ENCODE assay signal across 1 cellular context in the genomic region with DNA sequence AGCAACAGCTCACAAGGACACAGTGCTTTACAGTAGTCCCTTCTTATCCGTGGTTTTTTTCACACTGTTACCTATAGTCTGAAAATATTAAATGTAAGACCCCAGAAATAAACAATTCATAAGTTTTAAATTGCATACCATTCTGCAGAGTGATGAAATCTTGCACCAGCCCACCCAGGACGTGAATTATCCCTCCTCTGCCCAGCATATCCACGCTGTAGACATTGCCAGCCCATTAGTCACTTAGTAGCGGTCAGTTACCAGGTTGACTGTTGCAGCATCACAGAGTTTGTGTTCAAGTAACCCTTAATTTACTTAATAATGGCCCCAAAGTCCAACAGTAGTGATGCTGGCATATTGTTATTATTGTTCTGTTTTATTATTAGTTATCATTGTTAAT.
TF ChIP-seq lines count a peak whose summit lies in the region.

No MANE protein-coding gene starts in this region.

TF ChIP-seq in K562, 482 proteins besides CTCF, POLR2A, EP300 and RAD21 (continued from another document):
- TF ChIP-seq, protein P1, sequence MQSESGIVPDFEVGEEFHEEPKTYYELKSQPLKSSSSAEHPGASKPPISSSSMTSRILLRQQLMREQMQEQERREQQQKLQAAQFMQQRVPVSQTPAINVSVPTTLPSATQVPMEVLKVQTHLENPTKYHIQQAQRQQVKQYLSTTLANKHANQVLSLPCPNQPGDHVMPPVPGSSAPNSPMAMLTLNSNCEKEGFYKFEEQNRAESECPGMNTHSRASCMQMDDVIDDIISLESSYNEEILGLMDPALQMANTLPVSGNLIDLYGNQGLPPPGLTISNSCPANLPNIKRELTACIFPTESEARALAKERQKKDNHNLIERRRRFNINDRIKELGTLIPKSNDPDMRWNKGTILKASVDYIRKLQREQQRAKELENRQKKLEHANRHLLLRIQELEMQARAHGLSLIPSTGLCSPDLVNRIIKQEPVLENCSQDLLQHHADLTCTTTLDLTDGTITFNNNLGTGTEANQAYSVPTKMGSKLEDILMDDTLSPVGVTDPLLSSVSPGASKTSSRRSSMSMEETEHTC (IDR thresholded peaks at IDR 0.05) = 0 out of 2 replicates have a peak, but pooled peaks have one; percentile 22
- TF ChIP-seq ZNF324 (CRISPR knock-in tag; IDR thresholded peaks at IDR 0.05) (no peak), ZNF644 (tag; IDR thresholded peaks at IDR 0.05; ENCODE audit: low read depth) (no peak), KDM5B (IDR thresholded peaks at IDR 0.05; ENCODE audit: insufficient replicate concordance, low read depth, low read length) (no peak), RBM25 (IDR thresholded peaks at IDR 0.05; ENCODE audit: low read depth, low read length, severe bottlenecking) (no peak), TSC22D4 (tag; IDR thresholded peaks at IDR 0.05) (no peak), KDM2B (CRISPR knock-in tag; IDR thresholded peaks at IDR 0.05) (0 out of 2 replicates have a peak, but pooled peaks have one; percentile 44), PHB (CRISPR knock-in tag; IDR thresholded peaks at IDR 0.05) (no peak), DACH1 (IDR thresholded peaks at IDR 0.05; ENCODE audit: partially characterized antibody) (peak; percentile 3), TAF9B (IDR thresholded peaks at IDR 0.05; ENCODE audit: partially characterized antibody) (no peak), JUND (IDR thresholded peaks at IDR 0.05; ENCODE audit: borderline replicate concordance, low read depth, low read length) (no peak), JUND (tag; IDR thresholded peaks at IDR 0.05; ENCODE audit: borderline replicate concordance, low read depth, low read length) (no peak), ZNF764 (CRISPR knock-in tag; IDR thresholded peaks at IDR 0.05; ENCODE audit: low read depth) (0 out of 2 replicates have a peak, but pooled peaks have one; percentile 10), HSF4 (CRISPR knock-in tag; IDR thresholded peaks at IDR 0.05; ENCODE audit: borderline replicate concordance) (no peak), RCOR1 (IDR thresholded peaks at IDR 0.05; ENCODE audit: borderline replicate concordance in 1 of 2, low read depth in 2 of 2, low read length in 2 of 2) (no peak), CEBPG (CRISPR knock-in tag; IDR thresholded peaks at IDR 0.05) (no peak), CEBPG (tag; conservative IDR thresholded peaks at IDR 0.05 in 1 of 2, IDR thresholded peaks at IDR 0.05 in 1 of 2) (peak in 1 of 2 experiments; percentile 60; a peak in 2 of 4 replicates), ZNF165 (CRISPR knock-in tag; IDR thresholded peaks at IDR 0.05; ENCODE audit: borderline replicate concordance) (no peak), POLR2AphosphoS2 (IDR thresholded peaks at IDR 0.05; ENCODE audit: low read length) (no peak), MIER1 (IDR thresholded peaks at IDR 0.05; ENCODE audit: low read depth) (no peak), BRCA1 (IDR thresholded peaks at IDR 0.05) (no peak), BRCA1 (CRISPR knock-in tag; IDR thresholded peaks at IDR 0.05) (no peak)
- TF ChIP-seq, protein P2, sequence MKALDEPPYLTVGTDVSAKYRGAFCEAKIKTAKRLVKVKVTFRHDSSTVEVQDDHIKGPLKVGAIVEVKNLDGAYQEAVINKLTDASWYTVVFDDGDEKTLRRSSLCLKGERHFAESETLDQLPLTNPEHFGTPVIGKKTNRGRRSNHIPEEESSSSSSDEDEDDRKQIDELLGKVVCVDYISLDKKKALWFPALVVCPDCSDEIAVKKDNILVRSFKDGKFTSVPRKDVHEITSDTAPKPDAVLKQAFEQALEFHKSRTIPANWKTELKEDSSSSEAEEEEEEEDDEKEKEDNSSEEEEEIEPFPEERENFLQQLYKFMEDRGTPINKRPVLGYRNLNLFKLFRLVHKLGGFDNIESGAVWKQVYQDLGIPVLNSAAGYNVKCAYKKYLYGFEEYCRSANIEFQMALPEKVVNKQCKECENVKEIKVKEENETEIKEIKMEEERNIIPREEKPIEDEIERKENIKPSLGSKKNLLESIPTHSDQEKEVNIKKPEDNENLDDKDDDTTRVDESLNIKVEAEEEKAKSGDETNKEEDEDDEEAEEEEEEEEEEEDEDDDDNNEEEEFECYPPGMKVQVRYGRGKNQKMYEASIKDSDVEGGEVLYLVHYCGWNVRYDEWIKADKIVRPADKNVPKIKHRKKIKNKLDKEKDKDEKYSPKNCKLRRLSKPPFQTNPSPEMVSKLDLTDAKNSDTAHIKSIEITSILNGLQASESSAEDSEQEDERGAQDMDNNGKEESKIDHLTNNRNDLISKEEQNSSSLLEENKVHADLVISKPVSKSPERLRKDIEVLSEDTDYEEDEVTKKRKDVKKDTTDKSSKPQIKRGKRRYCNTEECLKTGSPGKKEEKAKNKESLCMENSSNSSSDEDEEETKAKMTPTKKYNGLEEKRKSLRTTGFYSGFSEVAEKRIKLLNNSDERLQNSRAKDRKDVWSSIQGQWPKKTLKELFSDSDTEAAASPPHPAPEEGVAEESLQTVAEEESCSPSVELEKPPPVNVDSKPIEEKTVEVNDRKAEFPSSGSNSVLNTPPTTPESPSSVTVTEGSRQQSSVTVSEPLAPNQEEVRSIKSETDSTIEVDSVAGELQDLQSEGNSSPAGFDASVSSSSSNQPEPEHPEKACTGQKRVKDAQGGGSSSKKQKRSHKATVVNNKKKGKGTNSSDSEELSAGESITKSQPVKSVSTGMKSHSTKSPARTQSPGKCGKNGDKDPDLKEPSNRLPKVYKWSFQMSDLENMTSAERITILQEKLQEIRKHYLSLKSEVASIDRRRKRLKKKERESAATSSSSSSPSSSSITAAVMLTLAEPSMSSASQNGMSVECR (CRISPR knock-in tag; IDR thresholded peaks at IDR 0.05) = no peak
- TF ChIP-seq, protein P3, sequence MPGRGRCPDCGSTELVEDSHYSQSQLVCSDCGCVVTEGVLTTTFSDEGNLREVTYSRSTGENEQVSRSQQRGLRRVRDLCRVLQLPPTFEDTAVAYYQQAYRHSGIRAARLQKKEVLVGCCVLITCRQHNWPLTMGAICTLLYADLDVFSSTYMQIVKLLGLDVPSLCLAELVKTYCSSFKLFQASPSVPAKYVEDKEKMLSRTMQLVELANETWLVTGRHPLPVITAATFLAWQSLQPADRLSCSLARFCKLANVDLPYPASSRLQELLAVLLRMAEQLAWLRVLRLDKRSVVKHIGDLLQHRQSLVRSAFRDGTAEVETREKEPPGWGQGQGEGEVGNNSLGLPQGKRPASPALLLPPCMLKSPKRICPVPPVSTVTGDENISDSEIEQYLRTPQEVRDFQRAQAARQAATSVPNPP (IDR thresholded peaks at IDR 0.05; ENCODE audit: borderline replicate concordance, insufficient read depth, insufficient read length) = no peak
- TF ChIP-seq, protein P4, sequence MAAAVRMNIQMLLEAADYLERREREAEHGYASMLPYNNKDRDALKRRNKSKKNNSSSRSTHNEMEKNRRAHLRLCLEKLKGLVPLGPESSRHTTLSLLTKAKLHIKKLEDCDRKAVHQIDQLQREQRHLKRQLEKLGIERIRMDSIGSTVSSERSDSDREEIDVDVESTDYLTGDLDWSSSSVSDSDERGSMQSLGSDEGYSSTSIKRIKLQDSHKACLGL (CRISPR knock-in tag; IDR thresholded peaks at IDR 0.05; ENCODE audit: borderline replicate concordance, poor library complexity, severe bottlenecking) = no peak
- TF ChIP-seq, protein P5, sequence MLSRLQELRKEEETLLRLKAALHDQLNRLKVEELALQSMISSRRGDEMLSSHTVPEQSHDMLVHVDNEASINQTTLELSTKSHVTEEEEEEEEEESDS (CRISPR knock-in tag; IDR thresholded peaks at IDR 0.05) = no peak
- TF ChIP-seq, protein P6, sequence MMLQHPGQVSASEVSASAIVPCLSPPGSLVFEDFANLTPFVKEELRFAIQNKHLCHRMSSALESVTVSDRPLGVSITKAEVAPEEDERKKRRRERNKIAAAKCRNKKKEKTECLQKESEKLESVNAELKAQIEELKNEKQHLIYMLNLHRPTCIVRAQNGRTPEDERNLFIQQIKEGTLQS (IDR thresholded peaks at IDR 0.05) = peak; percentile 26; the same call in 1 of the 2 replicates
- TF ChIP-seq, protein P6 (CRISPR knock-in tag; conservative IDR thresholded peaks at IDR 0.05) = no peak
- TF ChIP-seq, protein P7, sequence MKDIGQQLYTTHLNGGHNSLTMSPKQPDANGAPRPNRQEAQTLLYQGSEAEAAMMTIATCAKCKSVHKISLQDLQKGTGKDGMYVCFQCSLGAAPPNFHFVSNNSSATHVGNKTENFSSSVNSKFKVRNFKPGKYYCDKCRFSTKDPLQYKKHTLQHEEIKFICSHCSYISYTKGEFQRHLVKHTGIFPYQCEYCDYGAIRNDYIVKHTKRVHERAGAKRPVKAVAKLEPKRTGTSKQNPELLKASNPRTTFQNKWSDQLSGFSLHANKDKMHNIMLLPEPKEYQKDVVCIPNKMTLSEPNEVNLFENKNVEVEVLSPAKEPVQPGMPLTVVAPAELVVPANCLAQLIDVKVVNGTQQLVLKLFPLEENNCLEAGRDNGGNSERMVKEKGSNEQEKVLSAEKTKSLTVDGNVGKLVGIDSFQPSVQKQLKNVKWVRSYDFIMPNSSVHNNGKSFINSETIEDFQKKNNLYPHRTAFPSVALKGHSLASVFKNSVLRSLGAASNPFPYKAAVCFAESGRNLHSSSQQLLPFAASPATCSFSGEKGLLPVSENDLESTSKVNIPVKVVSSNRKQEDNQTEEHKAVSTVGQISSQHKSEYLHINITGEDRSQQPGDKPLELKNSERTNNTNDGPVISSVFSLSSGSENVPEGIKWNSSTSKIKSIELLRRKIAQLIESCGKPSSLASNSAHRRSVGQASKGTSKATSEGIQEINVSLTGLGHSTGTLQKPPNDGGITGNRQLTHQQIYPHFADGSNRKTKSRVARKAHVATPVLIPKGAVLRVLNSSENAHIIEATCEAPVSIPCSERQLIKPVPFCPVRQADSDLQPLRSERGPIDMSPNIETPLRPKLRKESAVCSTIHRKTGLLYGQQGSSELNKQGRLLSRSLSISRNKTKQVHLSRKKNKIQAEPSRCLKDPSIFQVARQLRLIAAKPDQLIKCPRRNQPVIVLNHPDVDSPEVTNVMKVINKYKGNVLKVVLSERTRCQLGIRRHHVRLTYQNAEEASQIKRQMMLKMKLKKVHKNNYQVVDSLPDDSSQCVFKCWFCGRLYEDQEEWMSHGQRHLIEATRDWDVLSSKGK (CRISPR knock-in tag; IDR thresholded peaks at IDR 0.05) = no peak
